Comparison of ENCODE assay signal across 8 cellular contexts in the genomic region with DNA sequence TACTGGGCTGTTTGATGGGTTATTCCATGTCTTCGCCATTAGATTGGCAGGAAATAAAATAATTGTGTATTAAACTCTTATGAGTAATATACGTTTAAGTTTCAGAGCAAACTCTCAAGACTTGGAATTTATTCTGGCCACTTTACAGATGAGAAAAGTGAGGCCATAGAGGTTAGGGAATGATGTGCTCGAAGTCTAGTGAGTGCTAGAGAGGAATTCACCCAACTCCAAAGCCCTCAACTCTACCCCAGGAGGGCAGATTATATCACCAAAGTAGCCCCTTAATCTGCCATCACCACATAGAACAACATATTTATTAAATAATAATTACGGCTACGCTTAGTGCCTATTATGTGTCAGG. TPM values are rescaled to one million over a fixed set of nuclear protein-coding genes. Genes with fewer than 3 reads are reported as not detected.
DNase-seq lines count a peak whose midpoint lies in the region; ATAC-seq and TF ChIP-seq lines count a peak whose summit lies in the region.

No MANE protein-coding gene starts in this region.

- H2AFZ ChIP-seq in GM23338 = peak overlapping the region; percentile 93

- TF ChIP-seq CTCF in GM23338 (conservative IDR thresholded peaks at IDR 0.05; ENCODE audit: low read depth in 2 of 2) (no peak), WERI-Rb-1 (IDR thresholded peaks at IDR 0.05; ENCODE audit: low read depth, low read length) (no peak), foreskin keratinocyte (conservative IDR thresholded peaks at IDR 0.05) (no peak), gastrocnemius medialis (IDR thresholded peaks at IDR 0.05 in 4 of 5, conservative IDR thresholded peaks at IDR 0.05 in 1 of 5) (no peak)

- no peaks in the 10 kb centered on the region for H3K36me3 Mint-ChIP-seq in GM23338 (ENCODE audit: low read depth)

- H3K9me3 ChIP-seq in WERI-Rb-1 (ENCODE audit: severe bottlenecking) (no peaks in the 10 kb centered on the region), gastrocnemius medialis (no peaks in the 10 kb centered on the region)

- no peaks in the 10 kb centered on the region for H3K9me3 Mint-ChIP-seq in GM23338

- DNase-seq in GM23338 (ENCODE audit: low spot score) = no peak
- DNase-seq in WERI-Rb-1 = no peak
- no peak for DNase-seq in foreskin keratinocyte
- DNase-seq in gastrocnemius medialis = no peak
- DNase-seq in NCI-H2107 treated with DMSO at 0.1 percent for 48 hours (lab: John Stamatoyannopoulos, UW; ENCODE audit: unreplicated experiment) = no peak
- DNase-seq in activated CD4-positive, alpha-beta T cell treated with anti-CD3 and anti-CD28 coated beads for 1 hour = no peak

- in situ Hi-C loops in gastrocnemius medialis (cut with MboI; ENCODE audit: low sequenced_read_pairs in 4 of 4) = no loop called here

- peaks cover 4% of the 10 kb centered on the region; the same call in 2 of the 3 replicates for H3K4me1 Mint-ChIP-seq in GM23338

- H3K4me2 ChIP-seq in GM23338 = peak overlapping the region; percentile 88

- H3F3A ChIP-seq in GM23338 (replicated peaks; ENCODE audit: low read depth) = no peaks in the 10 kb centered on the region

- H3K27me3 ChIP-seq in GM23338 (ENCODE audit: insufficient read depth) (no peaks in the 10 kb centered on the region), WERI-Rb-1 (ENCODE audit: insufficient read depth, low read depth, severe bottlenecking) (no peaks in the 10 kb centered on the region), foreskin keratinocyte (no peaks in the 10 kb centered on the region), gastrocnemius medialis (no peaks in the 10 kb centered on the region)

- TF ChIP-seq POLR2A in gastrocnemius medialis (IDR thresholded peaks at IDR 0.05) = no peak

- ATAC-seq in GM23338 (no peak), foreskin keratinocyte (no peak), gastrocnemius medialis (no peak), HG03108 (IDR thresholded peaks at IDR 0.05; ENCODE audit: unreplicated experiment) (no peak), HG02763 (IDR thresholded peaks at IDR 0.05; ENCODE audit: unreplicated experiment) (no peak)

- intact Hi-C loops in gastrocnemius medialis (cut with DNase I; ENCODE audit: low total_unique reads) = loop anchor here (5.0 kb wide), 1 partner anchor 124 kb away; the partner anchor contains the start of gene PINK1

- no peaks in the 10 kb centered on the region for H3K9me2 ChIP-seq in GM23338 (ENCODE audit: insufficient read depth)

- no peaks in the 10 kb centered on the region; the same call in 1 of the 2 replicates for H3K4me1 ChIP-seq in GM23338 (ENCODE audit: insufficient read depth)
- H3K4me1 ChIP-seq in foreskin keratinocyte = peaks cover 14% of the 10 kb centered on the region
- H3K4me1 ChIP-seq in gastrocnemius medialis = peaks cover 40 to 47% of the 10 kb centered on the region in 2 donors

- H3K36me3 ChIP-seq in GM23338 (ENCODE audit: insufficient read depth) (no peaks in the 10 kb centered on the region), WERI-Rb-1 (peaks cover 12% of the 10 kb centered on the region), gastrocnemius medialis (peaks cover 0 to 8% of the 10 kb centered on the region in 2 donors)

- H3K27ac ChIP-seq in GM23338 (ENCODE audit: low read depth) (no peak overlapping the region), WERI-Rb-1 (peak overlapping the region; percentile 71), foreskin keratinocyte (peak overlapping the region; percentile 94), gastrocnemius medialis (peak overlapping the region; percentile 80 to 90 (median 90))

- H3K27me3 Mint-ChIP-seq in GM23338 (ENCODE audit: insufficient read depth, low read depth, poor library complexity) = peaks cover 13% of the 10 kb centered on the region

- H3K27ac Mint-ChIP-seq in GM23338 = no peak overlapping the region

- H4K20me1 ChIP-seq in GM23338 (replicated peaks; ENCODE audit: insufficient read depth) = peaks cover 14% of the 10 kb centered on the region; the same call in 1 of the 2 replicates

- H3K4me3 ChIP-seq in GM23338 (peak overlapping the region; percentile 95), WERI-Rb-1 (ENCODE audit: low read depth, low read length) (peak overlapping the region; percentile 87), gastrocnemius medialis (peak overlapping the region; percentile 70 to 99 (median 86))

- H3K79me2 ChIP-seq in GM23338 (replicated peaks; ENCODE audit: insufficient read depth) = peaks cover 42% of the 10 kb centered on the region

- peak overlapping the region; percentile 89 for H3K4me3 Mint-ChIP-seq in GM23338

TF ChIP-seq in GM23338, 12 proteins besides CTCF, POLR2A, EP300 and RAD21 (continues in another document):
- TF ChIP-seq STAT1 (IDR thresholded peaks at IDR 0.05; ENCODE audit: unreplicated experiment) = no peak
- TF ChIP-seq ZNF462 (CRISPR knock-in tag; IDR thresholded peaks at IDR 0.05) = no peak
- TF ChIP-seq ZNF114 (CRISPR knock-in tag; IDR thresholded peaks at IDR 0.05) = no peak
- no peak for TF ChIP-seq POLR2AphosphoS5 (IDR thresholded peaks at IDR 0.05; ENCODE audit: low read depth)
- no peak for TF ChIP-seq ZNF331 (CRISPR knock-in tag; IDR thresholded peaks at IDR 0.05; ENCODE audit: low read depth)
- TF ChIP-seq CREB1 (CRISPR knock-in tag; IDR thresholded peaks at IDR 0.05; ENCODE audit: low read depth) = no peak

RNA-seq across cellular contexts. Expression of gene MUL1, which starts 0.4 kb away (rescaled TPM):
- 23.7 and 26.2 TPM in 2 replicates for total RNA-seq in GM23338 (2014; rRNA removed; shearing (Covaris generic))
- polyA plus RNA-seq in GM23338 (2016; fragmentation: Nextera tagmentation; extraction: Ambion mirVana) = 8.1 and 8.9 TPM in 2 replicates
- total RNA-seq in foreskin keratinocyte = 31.3 and 33.4 TPM in 2 replicates
- polyA plus RNA-seq in foreskin keratinocyte = 28.8 and 31.3 TPM in 2 replicates
- total RNA-seq in gastrocnemius medialis = 10 to 100 TPM; 32.8 to 44.5 (median 38.8) TPM

RNA-seq across cellular contexts. Expression of gene CAMK2N1, which starts 22.4 kb away (rescaled TPM):
- total RNA-seq in GM23338 (2014; rRNA removed; shearing (Covaris generic)) = 0.52 and 0.82 TPM in 2 replicates
- polyA plus RNA-seq in GM23338 (2016; fragmentation: Nextera tagmentation; extraction: Ambion mirVana) (2.9 and 4.6 TPM in 2 replicates), foreskin keratinocyte (94.3 and 108 TPM in 2 replicates)
- total RNA-seq in foreskin keratinocyte (57.3 and 76.4 TPM in 2 replicates), gastrocnemius medialis (1 to 10 TPM; 1.3 to 2.5 (median 1.5) TPM)

RNA-seq across cellular contexts. Expression of gene FAM43B, which starts 44.0 kb away (rescaled TPM):
- 3.0 and 3.6 TPM in 2 replicates for total RNA-seq in GM23338 (2014; rRNA removed; shearing (Covaris generic))
- polyA plus RNA-seq in GM23338 (2016; fragmentation: Nextera tagmentation; extraction: Ambion mirVana) (0.66 and 1.1 TPM in 2 replicates), foreskin keratinocyte (0.02 and 0.07 TPM in 2 replicates)
- total RNA-seq in foreskin keratinocyte (0.07 TPM in 1 of 2 replicates, not detected in the other), gastrocnemius medialis (under 1 TPM in 2 of 4 donors, not detected in 2; 0.09 to 0.10 TPM)

Comparison
In these comparisons a context has a peak if more than half of its experiments do, and no peak if none do; other contexts are left out.
1. RNA of gene CAMK2N1, which starts 22.4 kb away (total RNA-seq): 57.3 to 76.4 TPM in foreskin keratinocyte; 1.3 to 2.5 TPM in gastrocnemius medialis and 0.52 to 0.82 TPM in GM23338; every median in the first group is over 10 times any median in the second.
2. Peak in every context shown above with its lines, with median percentiles within 50 percentile points of each other: H3K4me3 ChIP-seq.